In genomic region chr19:40798997-40799557, GRCh38 we compare ENCODE assay signal across 8 cellular contexts. TPM values are rescaled to one million over a fixed set of nuclear protein-coding genes. Genes with fewer than 3 reads are reported as not detected.
A peak's percentile ranks its signal among the peaks of the same experiment; 100 is the strongest.
DNase-seq lines count a peak whose midpoint lies in the region; ATAC-seq, FAIRE-seq and TF ChIP-seq lines count a peak whose summit lies in the region.

Gene EGLN2, plus strand, starts transcription at chr19:40799191. Its CDS starts 1,382 bp downstream, at chr19:40800573.

- peaks cover 18% of the 10 kb centered on the region for H3K79me2 ChIP-seq in KMS-11 (ENCODE audit: insufficient read depth, low read depth)

- H3K4me3 ChIP-seq in CD8-positive, alpha-beta T cell (ENCODE audit: low read depth, low read length) = peak within 1 kb of the TSS; percentile 91
- no peak within 1 kb of the TSS for H3K4me3 ChIP-seq in KMS-11 (IDR thresholded peaks at IDR 0.05; ENCODE audit: insufficient read depth, low read depth, low read length)
- peak within 1 kb of the TSS; percentile 89 for H3K4me3 ChIP-seq in lung
- peak within 1 kb of the TSS; percentile 74 to 99 (median 97) for H3K4me3 ChIP-seq in tibial nerve

- intact Hi-C loops in CD8-positive, alpha-beta T cell (cut with DNase I, micrococcal nuclease) = loop anchor here (1.0 to 5.0 kb wide), 9 partner anchors 8 to 464 kb away; partner anchors contain the start of genes ACTMAP (in 2 of the 2), RAB4B (in 2 of the 2), HNRNPUL1 (in 1 of the 2) and ITPKC (in 1 of the 2)

- H3K27ac ChIP-seq in CD8-positive, alpha-beta T cell (ENCODE audit: low read depth, low read length) = peak within 1 kb of the TSS; percentile 97
- H3K27ac ChIP-seq in KMS-11 = no peak within 1 kb of the TSS
- peak within 1 kb of the TSS; percentile 90 to 93 for H3K27ac ChIP-seq in lung (ENCODE audit: low read depth in 1 of 2, low read length in 1 of 2)
- peak within 1 kb of the TSS; percentile 94 to 98 (median 97) for H3K27ac ChIP-seq in tibial nerve

- POLR2A ChIA-PET in CD8-positive, alpha-beta T cell (lab: Charles Lee) = interaction anchor here (0.8 to 4.0 kb wide), 10 partner anchors 8 to 464 kb away, joined by 3 to 75 read pairs (median 4); partner anchors contain the start of genes ACTMAP, COQ8B, HNRNPUL1 and RAB4B

- peak within 1 kb of the TSS; percentile 98 for H3K4me3 Mint-ChIP-seq in CD8-positive, alpha-beta T cell
- H3K4me3 Mint-ChIP-seq in chondrocyte (ENCODE audit: unreplicated experiment) = peak within 1 kb of the TSS; percentile 92

- H3K4me1 Mint-ChIP-seq in CD8-positive, alpha-beta T cell (ENCODE audit: low read depth) = peaks cover 57% of the 10 kb centered on the region
- H3K4me1 Mint-ChIP-seq in chondrocyte (ENCODE audit: low read depth) = peaks cover 54% of the 10 kb centered on the region

- CTCF ChIA-PET in CD8-positive, alpha-beta T cell (lab: Charles Lee) = interaction anchor here (0.6 to 3.8 kb wide), 8 partner anchors 8 to 119 kb away, joined by 3 to 14 read pairs (median 6); partner anchors contain the start of gene RAB4B

- H2AFZ ChIP-seq in KMS-11 (ENCODE audit: low read depth) = peak within 1 kb of the TSS; percentile 72; the same call in 1 of the 2 replicates

- peak within 1 kb of the TSS; percentile 45; the same call in 1 of the 2 replicates for H3K9ac ChIP-seq in KMS-11

- H4K20me1 ChIP-seq in KMS-11 (ENCODE audit: insufficient read depth) = 0 out of 2 replicates have a peak, but pooled peaks cover 3% of the 10 kb centered on the region

- no peak for TF ChIP-seq EP300 in tibial nerve (IDR thresholded peaks at IDR 0.05)

- H3K9me3 Mint-ChIP-seq in CD8-positive, alpha-beta T cell = no peaks in the 10 kb centered on the region
- H3K9me3 Mint-ChIP-seq in chondrocyte (ENCODE audit: low read depth) = no peaks in the 10 kb centered on the region

- peaks cover 51% of the 10 kb centered on the region for H3K4me1 ChIP-seq in CD8-positive, alpha-beta T cell (ENCODE audit: insufficient read depth, low read length)
- H3K4me1 ChIP-seq in KMS-11 (ENCODE audit: low read depth, poor library complexity, severe bottlenecking) = peaks cover 35% of the 10 kb centered on the region
- peaks cover 14 to 41% of the 10 kb centered on the region in 2 donors for H3K4me1 ChIP-seq in lung (ENCODE audit: control insufficient read depth in 2 of 2, insufficient read depth in 2 of 2, low read length in 2 of 2)
- H3K4me1 ChIP-seq in tibial nerve = peaks cover 0 to 52% (median 40%) of the 10 kb centered on the region in 4 donors

- TF ChIP-seq CTCF in CD8-positive, alpha-beta T cell (IDR thresholded peaks at IDR 0.05) = no peak
- TF ChIP-seq CTCF in KMS-11 (conservative IDR thresholded peaks at IDR 0.05; ENCODE audit: low read depth, low read length) (no peak), chondrocyte (IDR thresholded peaks at IDR 0.05) (no peak), lung (IDR thresholded peaks at IDR 0.05; ENCODE audit: control extremely low read depth, extremely low read depth) (no peak), tibial nerve (IDR thresholded peaks at IDR 0.05) (no peak)

- peak within 1 kb of the TSS; percentile 96 for H3K4me2 ChIP-seq in KMS-11

- H3K27me3 Mint-ChIP-seq in CD8-positive, alpha-beta T cell (ENCODE audit: low read depth) = no peaks in the 10 kb centered on the region
- H3K27me3 Mint-ChIP-seq in chondrocyte (ENCODE audit: low read depth) = no peaks in the 10 kb centered on the region

- DNase-seq in CD8-positive, alpha-beta T cell = no peak
- DNase-seq in chondrocyte (ENCODE audit: low spot score) (no peak), lung (ENCODE audit: low spot score) (no peak), tibial nerve (ENCODE audit: low spot score in 2 of 2) (no peak), RCC 7860 (ENCODE audit: low spot score) (no peak)

- H3K36me3 ChIP-seq in CD8-positive, alpha-beta T cell (ENCODE audit: insufficient read depth, low read length) = no peaks in the 10 kb centered on the region
- no peaks in the 10 kb centered on the region for H3K36me3 ChIP-seq in KMS-11 (ENCODE audit: insufficient read depth)
- H3K36me3 ChIP-seq in lung (ENCODE audit: control insufficient read depth in 2 of 2, insufficient read depth in 2 of 2, low read length in 2 of 2) = peaks cover 0 to 15% of the 10 kb centered on the region in 2 donors
- H3K36me3 ChIP-seq in tibial nerve = peaks cover 0 to 34% (median 0%) of the 10 kb centered on the region in 3 donors

- peaks cover 43% of the 10 kb centered on the region for H3K36me3 Mint-ChIP-seq in CD8-positive, alpha-beta T cell
- peaks cover 10% of the 10 kb centered on the region for H3K36me3 Mint-ChIP-seq in chondrocyte (ENCODE audit: low read depth)

- H3K27me3 ChIP-seq in CD8-positive, alpha-beta T cell (ENCODE audit: insufficient read depth, low read length) = no peaks in the 10 kb centered on the region
- H3K27me3 ChIP-seq in KMS-11 (ENCODE audit: insufficient read depth, low read depth) (no peaks in the 10 kb centered on the region), lung (ENCODE audit: control insufficient read depth, insufficient read depth) (no peaks in the 10 kb centered on the region), tibial nerve (no peaks in the 10 kb centered on the region)

- TF ChIP-seq POLR2A in tibial nerve (IDR thresholded peaks at IDR 0.05) = peak; percentile 59 to 79

- H3K9me3 ChIP-seq in CD8-positive, alpha-beta T cell (ENCODE audit: low read length) = no peaks in the 10 kb centered on the region
- H3K9me3 ChIP-seq in lung (ENCODE audit: control insufficient read depth in 2 of 2, insufficient read depth in 1 of 2, low read length in 1 of 2) (no peaks in the 10 kb centered on the region), tibial nerve (no peaks in the 10 kb centered on the region)

- WGBS in lung, 2 donors = 1% methylated on average over 33 to 80 of the region's 81 CpGs
- 0 to 1% methylated on average over 7 to 24 of the region's 81 CpGs for WGBS in tibial nerve, 2 donors

- H3K27ac Mint-ChIP-seq in CD8-positive, alpha-beta T cell = peak within 1 kb of the TSS; percentile 97
- peak within 1 kb of the TSS; percentile 95 for H3K27ac Mint-ChIP-seq in chondrocyte (ENCODE audit: unreplicated experiment)

- no peak for FAIRE-seq in RCC 7860 (lab: Jason Lieb, UNC)

- no peak for ATAC-seq in CD8-positive, alpha-beta T cell
- ATAC-seq in GM21360 (IDR thresholded peaks at IDR 0.05; ENCODE audit: unreplicated experiment) (peak; percentile 74), lung (ENCODE audit: insufficient read depth, low FRiP score) (no peak), HG02610 (IDR thresholded peaks at IDR 0.05; ENCODE audit: unreplicated experiment) (no peak)

RNA-seq across cellular contexts. Expression of gene EGLN2, which starts in this region (rescaled TPM):
- 100 to 1,000 TPM; 137 to 138 TPM for total RNA-seq in CD8-positive, alpha-beta T cell
- total RNA-seq in chondrocyte (74.6 to 83.1 TPM (median 83.0 TPM) in 3 replicates), lung (100 to 1,000 TPM; 130 to 157 TPM), tibial nerve (100 to 1,000 TPM in 3 of 4 donors, 10 to 100 TPM in 1; 93.5 to 134 (median 120) TPM)
- polyA plus RNA-seq in lung = 100 to 1,000 TPM; 132 to 133 TPM
